ENCODE assay signal across 8 cellular contexts in the genomic region with DNA sequence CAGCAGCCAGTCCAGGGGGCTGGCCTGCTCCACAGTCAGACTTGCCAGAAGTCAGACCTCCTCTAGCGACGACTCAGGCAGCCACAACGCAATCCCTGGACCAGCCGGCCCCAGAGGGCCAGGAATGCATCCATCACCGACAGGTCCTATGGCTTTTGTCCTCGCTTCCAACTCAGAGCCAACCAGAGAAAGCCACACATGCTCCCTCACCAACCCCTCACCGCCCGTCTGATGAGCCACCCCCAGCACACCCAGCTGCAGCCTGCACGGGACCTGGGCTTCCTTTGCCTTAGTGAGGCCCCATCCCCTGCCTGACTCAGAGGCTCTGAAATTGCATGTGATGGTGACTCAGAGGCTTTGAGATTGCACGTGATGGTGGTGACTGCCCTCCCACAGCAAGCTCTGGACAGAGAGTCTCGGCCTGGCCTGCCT. TPM values are rescaled to one million over a fixed set of nuclear protein-coding genes. Genes with fewer than 3 reads are reported as not detected.
DNase-seq lines count a peak whose midpoint lies in the region; ATAC-seq and TF ChIP-seq lines count a peak whose summit lies in the region.
"Not testable (repeated sequence)": the region's sequence is repeated elsewhere in the genome, so short reads cannot be mapped to it uniquely, and the experiment has no call there.

No MANE protein-coding gene starts in this region.

- not testable (repeated sequence) for H3K79me2 ChIP-seq in OCI-LY3 (ENCODE audit: low read length)

- peak overlapping the region; percentile 53; the same call in 1 of the 2 replicates for H3K9ac ChIP-seq in OCI-LY3 (ENCODE audit: low read length)

- peak overlapping the region; percentile 46 for H3K4me2 ChIP-seq in OCI-LY3 (ENCODE audit: low read length)

- not testable (repeated sequence) for H3K9me3 Mint-ChIP-seq in activated T-cell treated with anti-CD3 and anti-CD28 coated beads, Interleukin-2, amount 50 U/mL, for 72 hours

- not testable (repeated sequence) for TF ChIP-seq CTCF in AG04450 (IDR thresholded peaks at IDR 0.05; ENCODE audit: low read depth, low read length); OCI-LY3 (IDR thresholded peaks at IDR 0.05; ENCODE audit: low read depth, low read length)

- H3K4me1 ChIP-seq in OCI-LY3 (ENCODE audit: low read length), result peaks cover 35% of the 10 kb centered on the region

- H3K27me3 Mint-ChIP-seq in activated T-cell treated with anti-CD3 and anti-CD28 coated beads, Interleukin-2, amount 50 U/mL, for 72 hours (ENCODE audit: low read depth), result peaks cover 31% of the 10 kb centered on the region

- H3K36me3 Mint-ChIP-seq in activated T-cell treated with anti-CD3 and anti-CD28 coated beads, Interleukin-2, amount 50 U/mL, for 72 hours (ENCODE audit: insufficient read depth in 2 of 2), result not testable (repeated sequence)

- CTCF ChIA-PET in AG04450 (lab: Charles Lee), result not testable (repeated sequence)

- ATAC-seq in GM18909 (IDR thresholded peaks at IDR 0.05; ENCODE audit: poor library complexity, unreplicated experiment) (peak; percentile 69), HG03108 (IDR thresholded peaks at IDR 0.05; ENCODE audit: unreplicated experiment) (peak; percentile 52)
- peak; percentile 83 to 85 for ATAC-seq in activated T-cell treated with anti-CD3 and anti-CD28 coated beads, Interleukin-2, amount 50 U/mL, for 72 hours (replicated peaks in 1 of 2)

- peaks cover 40% of the 10 kb centered on the region for H3K4me1 Mint-ChIP-seq in activated T-cell treated with anti-CD3 and anti-CD28 coated beads, Interleukin-2, amount 50 U/mL, for 72 hours (ENCODE audit: low read depth)

- not testable (repeated sequence) for H3K4me3 ChIP-seq in AG04450 (ENCODE audit: low read depth, low read length)
- peak overlapping the region; percentile 37 for H3K4me3 ChIP-seq in OCI-LY3 (ENCODE audit: low read length)

- POLR2A ChIA-PET in AG04450 (lab: Yijun Ruan, JAX), result interaction anchor here (1.5 kb wide), 1 partner anchor 40 kb away, joined by 8 read pairs; the partner anchor contains the start of gene ANKRD10

- peak overlapping the region; percentile 54; the same call in 1 of the 2 replicates for H2AFZ ChIP-seq in OCI-LY3 (ENCODE audit: low read depth, low read length)

- H3K27ac ChIP-seq in AG04450 (ENCODE audit: low read depth, low read length) (peak overlapping the region; percentile 99), OCI-LY3 (ENCODE audit: low read length) (peak overlapping the region; percentile 57)
- H3K27ac ChIP-seq in epithelial cell of prostate, result not testable (repeated sequence)

- H3K27me3 ChIP-seq in AG04450 (ENCODE audit: control insufficient read depth, insufficient read depth, low read length); OCI-LY3 (ENCODE audit: low read depth, low read length): not testable (repeated sequence)

- H3K4me3 Mint-ChIP-seq in activated T-cell treated with anti-CD3 and anti-CD28 coated beads, Interleukin-2, amount 50 U/mL, for 72 hours, result peak overlapping the region in 1 of 2 donors; percentile 22

- not testable (repeated sequence) for H3K36me3 ChIP-seq in OCI-LY3 (replicated peaks; ENCODE audit: low read depth, low read length)

- not testable (repeated sequence) for H3K27ac Mint-ChIP-seq in activated T-cell treated with anti-CD3 and anti-CD28 coated beads, Interleukin-2, amount 50 U/mL, for 72 hours

- H3K9me3 ChIP-seq in AG04450 (ENCODE audit: control insufficient read depth, insufficient read depth, low read length); OCI-LY3 (ENCODE audit: insufficient read depth, low read length): not testable (repeated sequence)

- DNase-seq in AG04450 (ENCODE audit: low read depth, low spot score), result peak; percentile 96
- peak; percentile 57 to 69 for DNase-seq in activated T-cell treated with anti-CD3 and anti-CD28 coated beads, Interleukin-2, amount 50 U/mL, for 72 hours
- DNase-seq in epithelial cell of prostate (ENCODE audit: low read depth, low spot score), result peak; percentile 33
- DNase-seq in lung microvascular endothelial cell (ENCODE audit: low read depth in 2 of 2), result peak; percentile 86 to 95
- DNase-seq in stimulated activated CD4-positive, alpha-beta T cell treated with anti-CD3 and anti-CD28 coated beads, Interleukin-2, amount 100 ng/mL, for 24 hours, result peak; percentile 52 to 57

- not testable (repeated sequence) for H4K20me1 ChIP-seq in OCI-LY3 (ENCODE audit: insufficient read depth, low read length)

RNA-seq across cellular contexts. Expression of gene ANKRD10, which starts 40.2 kb away (rescaled TPM):
- 85.8 and 105 TPM in 2 replicates for polyA plus RNA-seq in AG04450 (2011; rRNA removed)
- 101 and 113 TPM in 2 replicates for polyA minus RNA-seq in AG04450 (2011; rRNA and poly(A)+ RNA removed)
- 100 to 1,000 TPM; 139 to 142 TPM for total RNA-seq in activated T-cell treated with anti-CD3 and anti-CD28 coated beads, Interleukin-2, amount 50 U/mL, for 72 hours
- total RNA-seq in lung microvascular endothelial cell, result 45.8 and 47.0 TPM in 2 replicates

Comparison
In these comparisons a context has a peak if more than half of its experiments do, and no peak if none do; other contexts are left out.
1. DNase-seq: peak in every context shown above with its lines; median percentile 96 in AG04450; 90 in lung microvascular endothelial cell; 63 in activated T-cell treated with anti-CD3 and anti-CD28 coated beads, Interleukin-2, amount 50 U/mL, for 72 hours; 54 in stimulated activated CD4-positive, alpha-beta T cell treated with anti-CD3 and anti-CD28 coated beads, Interleukin-2, amount 100 ng/mL, for 24 hours; 33 in epithelial cell of prostate.